8 cellular contexts compared by ENCODE assay signal in the genomic region with DNA sequence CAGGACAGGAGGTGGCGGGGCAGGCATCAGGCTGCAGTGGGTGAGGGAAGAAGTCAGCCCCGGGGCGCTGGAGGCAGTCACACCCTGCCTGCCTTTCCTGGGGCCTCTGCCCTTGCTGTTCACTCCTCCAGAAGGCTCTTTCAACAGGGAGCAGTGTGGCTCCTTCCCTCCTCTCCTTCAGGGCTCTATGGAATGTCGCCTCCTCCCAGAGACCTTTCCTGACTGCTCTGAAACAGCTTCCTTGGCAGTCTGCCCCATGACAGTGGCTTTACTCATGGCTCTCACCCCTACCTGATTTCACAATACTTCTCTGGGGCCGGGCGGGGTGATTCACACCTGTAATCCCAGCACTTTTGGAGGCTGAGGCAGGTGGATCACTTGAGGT. TPM values are rescaled to one million over a fixed set of nuclear protein-coding genes. Genes with fewer than 3 reads are reported as not detected.
DNase-seq lines count a peak whose midpoint lies in the region; ATAC-seq and TF ChIP-seq lines count a peak whose summit lies in the region.

No MANE protein-coding gene starts in this region.

- H3K36me3 Mint-ChIP-seq in activated naive CD8-positive, alpha-beta T cell: peaks cover 9% of the 10 kb centered on the region

- H3K27me3 ChIP-seq in testis: no peaks in the 10 kb centered on the region

- peak; percentile 82 for ATAC-seq in left colon
- no peak for ATAC-seq in HG02973 (IDR thresholded peaks at IDR 0.05; ENCODE audit: unreplicated experiment)

- peak; percentile 20 for TF ChIP-seq CTCF in AG09309 (IDR thresholded peaks at IDR 0.05; ENCODE audit: control insufficient read depth, insufficient read depth, low read depth, low read length, missing control alignments)
- no peak for TF ChIP-seq CTCF in testis (IDR thresholded peaks at IDR 0.05)

- H3K4me3 ChIP-seq in AG09309 (ENCODE audit: control insufficient read depth, low read depth, low read length) (no peak overlapping the region), testis (no peak overlapping the region)

- peak overlapping the region; percentile 75 for H3K4me3 Mint-ChIP-seq in activated naive CD8-positive, alpha-beta T cell

- no peaks in the 10 kb centered on the region for H3K9me3 Mint-ChIP-seq in activated naive CD8-positive, alpha-beta T cell (ENCODE audit: low read depth)

- H3K4me1 ChIP-seq in testis: peaks cover 14% of the 10 kb centered on the region

- no peaks in the 10 kb centered on the region for H3K27me3 Mint-ChIP-seq in activated naive CD8-positive, alpha-beta T cell

- no peak for TF ChIP-seq POLR2A in testis (IDR thresholded peaks at IDR 0.05)

- intact Hi-C loops in left colon (cut with DNase I, micrococcal nuclease) (no loop called here), testis (cut with DNase I; ENCODE audit: low total_unique reads) (no loop called here)

- peak overlapping the region; percentile 93 for H3K27ac Mint-ChIP-seq in activated naive CD8-positive, alpha-beta T cell

- peaks cover 88% of the 10 kb centered on the region for H3K4me1 Mint-ChIP-seq in activated naive CD8-positive, alpha-beta T cell (ENCODE audit: low read depth)

- no peaks in the 10 kb centered on the region for H3K9me3 ChIP-seq in testis

- no peak overlapping the region for H3K27ac ChIP-seq in testis

- H3K36me3 ChIP-seq in testis (ENCODE audit: low read depth, missing control alignments): no peaks in the 10 kb centered on the region

- peak; percentile 67 for DNase-seq in AG09309 (ENCODE audit: low read depth)
- DNase-seq in NCI-H2029 (lab: John Stamatoyannopoulos, UW): peak; percentile 69
- peak; percentile 79 to 88 for DNase-seq in left colon
- no peak for DNase-seq in HuH-7 (ENCODE audit: low spot score)
- no peak for DNase-seq in testis
- DNase-seq in NCI-H1930 (lab: John Stamatoyannopoulos, UW): no peak

- 80 to 85% methylated on average over 3 to 6 of the region's 6 CpGs for WGBS in testis, 2 donors

RNA-seq across cellular contexts. Expression of gene RHOF, which starts 7.1 kb away (rescaled TPM):
- total RNA-seq in left colon: 100 to 1,000 TPM in 1 of 2 donors, 10 to 100 TPM in 1; 60.3 to 148 TPM
- 10 to 100 TPM; 18.0 to 20.5 TPM for total RNA-seq in testis
- polyA plus RNA-seq in testis (ENCODE audit: insufficient read depth, low read depth, low replicate concordance): 16.9 TPM

RNA-seq across cellular contexts. Expression of gene SETD1B, which starts 17.4 kb away (rescaled TPM):
- total RNA-seq in left colon (10 to 100 TPM; 24.6 to 27.5 TPM), testis (10 to 100 TPM; 23.1 to 23.3 TPM)
- 18.9 TPM for polyA plus RNA-seq in testis (ENCODE audit: insufficient read depth, low read depth, low replicate concordance)

Comparison
In these comparisons a context has a peak if more than half of its experiments do, and no peak if none do; other contexts are left out.
1. DNase-seq: peak in AG09309 (single experiment), NCI-H2029 (single experiment) and left colon (2 of 2); none in HuH-7 (single experiment), testis (single experiment) and NCI-H1930 (0 of 2).